Comparison of ENCODE assay signal across 8 cellular contexts in the genomic region with DNA sequence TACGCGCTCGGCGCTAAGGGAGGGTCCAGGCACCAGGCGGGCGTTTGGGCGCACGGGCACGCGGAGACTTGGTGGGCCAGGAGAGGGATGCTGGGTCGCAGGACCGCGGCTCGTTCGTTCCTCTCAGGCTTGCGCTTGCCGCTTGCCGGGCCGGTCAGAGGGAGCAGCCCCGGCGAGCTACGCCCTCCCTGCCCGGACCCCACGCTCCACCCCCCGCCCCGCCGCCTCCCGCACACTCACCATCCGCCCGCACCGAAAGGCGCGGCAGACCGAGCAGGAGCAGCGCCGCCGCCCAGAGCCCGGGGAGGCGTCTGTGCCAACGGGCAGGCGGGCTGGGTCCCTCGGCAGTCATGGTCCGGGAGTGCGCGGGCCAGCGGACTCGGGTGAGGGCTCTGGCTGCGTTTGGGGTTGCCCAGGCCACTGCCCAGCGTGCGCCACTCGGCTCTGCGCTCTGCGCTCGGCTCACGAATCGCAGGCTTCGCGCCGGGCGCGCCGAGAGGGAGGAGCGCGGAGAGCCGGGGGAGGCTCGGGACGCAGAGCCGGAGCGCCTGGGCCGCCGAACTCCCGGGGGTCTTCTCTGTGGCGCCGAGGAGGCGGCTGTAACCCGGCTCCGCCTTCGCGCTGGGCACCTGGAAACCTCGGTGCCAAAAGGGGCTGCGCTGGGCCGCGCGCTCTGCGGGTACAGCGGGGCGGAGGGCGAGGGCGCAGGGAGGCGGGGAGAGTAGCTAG. TPM values are rescaled to one million over a fixed set of nuclear protein-coding genes. Genes with fewer than 3 reads are reported as not detected.
DNase-seq lines count a peak whose midpoint lies in the region; ATAC-seq and TF ChIP-seq lines count a peak whose summit lies in the region.

A gene (minus strand): TSS at position 365 of the 729 bp plus-strand sequence. CDS start 13 bp downstream, at position 352.

- CTCF ChIA-PET in naive thymus-derived CD4-positive, alpha-beta T cell (lab: Charles Lee) = no interaction called here

- peaks cover 5% of the 10 kb centered on the region for H3K36me3 Mint-ChIP-seq in nephron progenitor cell (ENCODE audit: low read depth)
- no peaks in the 10 kb centered on the region for H3K36me3 Mint-ChIP-seq in naive thymus-derived CD4-positive, alpha-beta T cell

- no peak within 1 kb of the TSS for H3K27ac ChIP-seq in esophagus (ENCODE audit: low read depth in 2 of 2, low read length in 1 of 2)
- no peak within 1 kb of the TSS for H3K27ac ChIP-seq in naive thymus-derived CD4-positive, alpha-beta T cell (ENCODE audit: low read depth, low read length)

- no peak for TF ChIP-seq CTCF in nephron progenitor cell (IDR thresholded peaks at IDR 0.05)

- H3K4me1 Mint-ChIP-seq in nephron progenitor cell = peaks cover 15% of the 10 kb centered on the region
- peaks cover 0 to 15% (median 10%) of the 10 kb centered on the region in 7 donors for H3K4me1 Mint-ChIP-seq in naive thymus-derived CD4-positive, alpha-beta T cell

- peaks cover 0 to 11% of the 10 kb centered on the region in 2 donors for H3K27me3 ChIP-seq in esophagus (ENCODE audit: control insufficient read depth in 1 of 2, insufficient read depth in 2 of 2, low read length in 2 of 2)
- no peaks in the 10 kb centered on the region for H3K27me3 ChIP-seq in naive thymus-derived CD4-positive, alpha-beta T cell (ENCODE audit: control insufficient read depth in 2 of 2, insufficient read depth in 2 of 2, low read length in 2 of 2)

- intact Hi-C loops in naive thymus-derived CD4-positive, alpha-beta T cell (cut with micrococcal nuclease) = no loop called here

- H3K9me3 Mint-ChIP-seq in nephron progenitor cell = peaks cover 14% of the 10 kb centered on the region
- peaks cover 0 to 2% (median 0%) of the 10 kb centered on the region in 11 donors for H3K9me3 Mint-ChIP-seq in naive thymus-derived CD4-positive, alpha-beta T cell

- peak within 1 kb of the TSS; percentile 80 for H3K4me3 Mint-ChIP-seq in nephron progenitor cell
- H3K4me3 Mint-ChIP-seq in naive thymus-derived CD4-positive, alpha-beta T cell = peak within 1 kb of the TSS in 5 of 10 donors; percentile 7 to 62 (median 26)

- no peak for ATAC-seq in HG03175 (IDR thresholded peaks at IDR 0.05; ENCODE audit: unreplicated experiment)
- no peak for ATAC-seq in naive thymus-derived CD4-positive, alpha-beta T cell

- no peaks in the 10 kb centered on the region for H3K36me3 ChIP-seq in esophagus (ENCODE audit: control insufficient read depth in 2 of 2, insufficient read depth in 2 of 2, low read length in 1 of 2)
- H3K36me3 ChIP-seq in naive thymus-derived CD4-positive, alpha-beta T cell (ENCODE audit: control insufficient read depth in 2 of 3, insufficient read depth in 3 of 3, low read length in 3 of 3) = no peaks in the 10 kb centered on the region

- peaks cover 73% of the 10 kb centered on the region for H3K27me3 Mint-ChIP-seq in nephron progenitor cell (ENCODE audit: low read depth, poor library complexity)
- H3K27me3 Mint-ChIP-seq in naive thymus-derived CD4-positive, alpha-beta T cell = peaks cover 54 to 78% (median 57%) of the 10 kb centered on the region in 5 donors

- DNase-seq in DMS79 treated with DMSO at 0.1 percent for 48 hours (lab: John Stamatoyannopoulos, UW) = peak; percentile 11
- DNase-seq in NCI-H2171 (lab: John Stamatoyannopoulos, UW) = peak; percentile 32
- DNase-seq in nephron progenitor cell = peak; percentile 75
- DNase-seq in naive thymus-derived CD4-positive, alpha-beta T cell = no peak
- DNase-seq in SHP77 (lab: John Stamatoyannopoulos, UW) = no peak
- DNase-seq in LoVo (ENCODE audit: low spot score) = no peak

- no peak within 1 kb of the TSS for H3K27ac Mint-ChIP-seq in nephron progenitor cell
- H3K27ac Mint-ChIP-seq in naive thymus-derived CD4-positive, alpha-beta T cell = peak within 1 kb of the TSS in 1 of 9 donors; percentile 35

- H3K9me3 ChIP-seq in esophagus (ENCODE audit: control insufficient read depth in 2 of 2, insufficient read depth in 1 of 2, low read depth in 1 of 2, low read length in 1 of 2) = no peaks in the 10 kb centered on the region
- H3K9me3 ChIP-seq in naive thymus-derived CD4-positive, alpha-beta T cell (ENCODE audit: control insufficient read depth in 2 of 3, low read length in 3 of 3) = no peaks in the 10 kb centered on the region

- peak within 1 kb of the TSS; percentile 29 to 41 for H3K4me3 ChIP-seq in esophagus (ENCODE audit: low read depth in 1 of 2, low read length in 2 of 2)
- H3K4me3 ChIP-seq in naive thymus-derived CD4-positive, alpha-beta T cell (ENCODE audit: low read length) = no peak within 1 kb of the TSS

- H3K4me1 ChIP-seq in esophagus (ENCODE audit: control insufficient read depth in 2 of 2, insufficient read depth in 2 of 2, low read length in 1 of 2) = no peaks in the 10 kb centered on the region
- H3K4me1 ChIP-seq in naive thymus-derived CD4-positive, alpha-beta T cell (ENCODE audit: control insufficient read depth in 2 of 2, insufficient read depth in 2 of 2, low read length in 2 of 2) = no peaks in the 10 kb centered on the region

- POLR2A ChIA-PET in naive thymus-derived CD4-positive, alpha-beta T cell (lab: Charles Lee) = no interaction called here

- WGBS in esophagus, 2 donors = 1 to 2% methylated on average over 82 to 90 of the region's 90 CpGs

RNA-seq across cellular contexts. Expression of the gene that starts here (rescaled TPM):
- under 1 TPM; 0.04 to 0.16 TPM for polyA plus RNA-seq in esophagus
- not detected for total RNA-seq in naive thymus-derived CD4-positive, alpha-beta T cell
- polyA plus RNA-seq in naive thymus-derived CD4-positive, alpha-beta T cell = under 1 TPM in 1 of 2 donors, not detected in 1; 0.25 TPM

Comparison
In these comparisons a context has a peak if more than half of its experiments do, and no peak if none do; other contexts are left out.
1. DNase-seq: peak in DMS79 treated with DMSO at 0.1 percent for 48 hours (single experiment), NCI-H2171 (single experiment) and nephron progenitor cell (single experiment); none in naive thymus-derived CD4-positive, alpha-beta T cell (0 of 9), SHP77 (0 of 2) and LoVo (single experiment).